ENCODE assay signal across 25 cellular contexts in the genomic region with DNA sequence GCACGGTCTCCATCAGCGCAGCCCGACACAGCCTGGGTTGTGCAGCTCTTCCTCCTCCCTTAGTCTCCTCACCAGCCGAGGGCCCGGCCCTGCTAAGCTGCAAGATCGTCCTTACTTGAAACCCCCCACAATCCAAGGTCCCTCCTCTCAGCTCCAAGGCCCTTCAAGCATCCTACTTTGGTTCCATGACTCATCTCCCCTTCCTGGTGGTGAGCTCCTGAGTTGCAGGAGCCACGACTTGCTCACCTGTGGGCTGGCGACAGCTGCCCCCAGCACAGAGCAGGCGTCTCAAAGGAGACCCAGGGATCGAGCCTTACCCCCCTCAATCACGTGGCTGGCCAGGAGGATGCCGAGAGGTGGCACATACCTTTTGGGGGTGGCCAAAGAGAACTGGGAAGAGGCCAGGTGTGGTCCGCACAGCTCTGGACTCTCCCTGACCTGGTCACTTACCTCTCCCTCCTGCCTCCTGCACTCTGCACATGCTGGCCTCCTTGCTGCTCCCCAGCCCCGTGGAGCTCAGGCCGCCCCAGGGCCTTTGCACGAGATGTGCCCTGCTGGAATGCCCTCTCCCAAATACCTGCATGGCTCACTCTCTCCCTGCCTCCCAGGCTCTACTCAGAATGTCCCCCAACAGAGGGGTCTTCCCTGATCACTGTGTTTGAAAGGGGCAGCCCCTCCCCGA.
"Had no signal": no experiment of that assay in that cellular context is flagged by ENCODE, and none has a peak within 500 bp of the region (broad histone marks: within the 10 kb centered on the region; RNA-seq: fewer than 3 reads in every experiment).

No MANE protein-coding gene starts in this region.

- H3K27ac ChIP-seq: esophagus muscularis mucosa, gastrocnemius medialis, WERI-Rb-1 had no signal

- H3K4me1 ChIP-seq: esophagus muscularis mucosa, gastrocnemius medialis had no signal

- H3K4me3 ChIP-seq: esophagus muscularis mucosa, gastrocnemius medialis, mucosa of descending colon had no signal

- H3K36me3 ChIP-seq: gastrocnemius medialis, WERI-Rb-1 had no signal

- DNase-seq: activated CD4-positive, alpha-beta T cell treated with anti-CD3 and anti-CD28 coated beads for 1 hour; activated CD4-positive, alpha-beta T cell treated with anti-CD3 and anti-CD28 coated beads, Interleukin-2, amount 50 U/mL, for 4 hours; activated CD8-positive, alpha-beta memory T cell treated with anti-CD3 and anti-CD28 coated beads for 24 hours; activated CD8-positive, alpha-beta memory T cell treated with anti-CD3 and anti-CD28 coated beads, Interleukin-2, amount 50 U/mL, for 4 hours; activated T-cell treated with anti-CD3 and anti-CD28 coated beads, Interleukin-2, amount 50 U/mL, for 24 hours; aorta; effector memory CD4-positive, alpha-beta T cell; gastrocnemius medialis; hippocampal formation; mesenchymal stem cell; mucosa of descending colon; nephron progenitor cell; nucleus accumbens; small intestine; stimulated activated CD4-positive, alpha-beta T cell treated with anti-CD3 and anti-CD28 coated beads, Interleukin-2, amount 100 ng/mL, for 24 hours; T-helper 1 cell; WERI-Rb-1 had no signal

- H3K9me3 ChIP-seq: esophagus muscularis mucosa, gastrocnemius medialis, mucosa of descending colon had no signal

- FAIRE-seq: colon, endothelial cell of umbilical vein, small intestine, TTC549 had no signal

- ATAC-seq: activated naive CD4-positive, alpha-beta T cell treated with anti-CD3 and anti-CD28 coated beads, Interleukin-2, amount 50 U/mL, for 72 hours; activated T-helper 17 cell treated with anti-CD3 and anti-CD28 coated beads, Interleukin-2, amount 50 U/mL, for 72 hours; gastrocnemius medialis; mucosa of descending colon; sciatic nerve; stimulated activated memory B cell treated with anti-CD40 and anti-IgM and Interleukin-4, amounts not matched to agents 10 μg/mL and 1 μg/mL and 100 μg/mL, for 72 hours had no signal
